Comparison of ENCODE assay signal across 18 cellular contexts in genomic region chr9:120235081-120235480, GRCh38.
"Had no signal": no experiment of that assay in that cellular context is flagged by ENCODE, and none has a peak within 500 bp of the region (broad histone marks: within the 10 kb centered on the region; RNA-seq: fewer than 3 reads in every experiment).

No MANE protein-coding gene starts in this region.

- H3K27ac ChIP-seq: gastrocnemius medialis, heart left ventricle, neutrophil, pancreas, right lobe of liver, vagina, VCaP had no signal

- H3K36me3 ChIP-seq: gastrocnemius medialis, heart left ventricle, neutrophil, pancreas, right lobe of liver, vagina had no signal

- H3K4me3 ChIP-seq: gastrocnemius medialis, heart left ventricle, pancreas, right lobe of liver, smooth muscle cell, vagina had no signal

- ATAC-seq: activated T-cell treated with anti-CD3 and anti-CD28 coated beads, Interleukin-2, amount 50 U/mL, for 72 hours; gastrocnemius medialis; heart left ventricle; left ventricle myocardium superior; naive thymus-derived CD8-positive, alpha-beta T cell; pancreas; right lobe of liver; stimulated activated naive CD8-positive, alpha-beta T cell treated with anti-CD3 and anti-CD28 coated beads, Interleukin-15, amount 100 ng/mL, for 72 hours had no signal

- H3K4me1 ChIP-seq: gastrocnemius medialis, heart left ventricle, pancreas, right lobe of liver, vagina had no signal

- H3K27me3 ChIP-seq: gastrocnemius medialis, heart left ventricle, neutrophil, pancreas, right lobe of liver, vagina had no signal

- H3K9me3 ChIP-seq: gastrocnemius medialis, heart left ventricle, neutrophil, pancreas, right lobe of liver, vagina had no signal

- DNase-seq: activated CD4-positive, alpha-beta T cell treated with anti-CD3 and anti-CD28 coated beads for 1 hour; activated gamma-delta T cell treated with Interleukin-2 at 50 U/mL for 16 hours; activated T-cell treated with anti-CD3 and anti-CD28 coated beads, Interleukin-2, amount 50 U/mL, for 72 hours; cerebellar nuclear complex; cortex of kidney; gastrocnemius medialis; heart left ventricle; left ventricle myocardium superior; naive thymus-derived CD8-positive, alpha-beta T cell; pancreas; right lobe of liver; stimulated activated CD4-positive, alpha-beta T cell treated with anti-CD3 and anti-CD28 coated beads, Interleukin-4, amount 100 ng/mL, for 1 hour; stimulated activated naive CD8-positive, alpha-beta T cell treated with anti-CD3 and anti-CD28 coated beads, Interleukin-15, amount 100 ng/mL, for 72 hours; trophoblast cell had no signal
